Comparison of ENCODE assay signal across 1 cellular context in genomic region chr4:76597423-76597979, GRCh38.
TF ChIP-seq lines count a peak whose summit lies in the region.

No MANE protein-coding gene starts in this region.

TF ChIP-seq in IMR-90, 13 proteins besides CTCF, POLR2A, EP300 and RAD21:
- TF ChIP-seq MAZ (IDR thresholded peaks at IDR 0.05; ENCODE audit: borderline replicate concordance, low read depth, low read length) (no peak), RFX5 (IDR thresholded peaks at IDR 0.05; ENCODE audit: low read depth, low read length) (no peak), MXI1 (IDR thresholded peaks at IDR 0.05; ENCODE audit: borderline replicate concordance, low read depth, low read length) (no peak), MAFK (IDR thresholded peaks at IDR 0.05; ENCODE audit: low read depth, low read length) (no peak), RCOR1 (IDR thresholded peaks at IDR 0.05; ENCODE audit: insufficient replicate concordance, low read length) (no peak), BHLHE40 (IDR thresholded peaks at IDR 0.05; ENCODE audit: low read depth, low read length) (no peak), SMC3 (IDR thresholded peaks at IDR 0.05; ENCODE audit: low read depth, low read length) (no peak), NFE2L2 (IDR thresholded peaks at IDR 0.05; ENCODE audit: low read depth, low read length) (no peak), FOS (IDR thresholded peaks at IDR 0.05; ENCODE audit: low read depth, low read length) (no peak), CEBPB (IDR thresholded peaks at IDR 0.05; ENCODE audit: low read depth, low read length) (no peak), ELK1 (IDR thresholded peaks at IDR 0.05; ENCODE audit: borderline replicate concordance, low read depth, low read length) (no peak), CHD1 (IDR thresholded peaks at IDR 0.05; ENCODE audit: low read depth, low read length) (no peak), USF2 (IDR thresholded peaks at IDR 0.05; ENCODE audit: low read depth, low read length) (no peak)
